In the genomic region with DNA sequence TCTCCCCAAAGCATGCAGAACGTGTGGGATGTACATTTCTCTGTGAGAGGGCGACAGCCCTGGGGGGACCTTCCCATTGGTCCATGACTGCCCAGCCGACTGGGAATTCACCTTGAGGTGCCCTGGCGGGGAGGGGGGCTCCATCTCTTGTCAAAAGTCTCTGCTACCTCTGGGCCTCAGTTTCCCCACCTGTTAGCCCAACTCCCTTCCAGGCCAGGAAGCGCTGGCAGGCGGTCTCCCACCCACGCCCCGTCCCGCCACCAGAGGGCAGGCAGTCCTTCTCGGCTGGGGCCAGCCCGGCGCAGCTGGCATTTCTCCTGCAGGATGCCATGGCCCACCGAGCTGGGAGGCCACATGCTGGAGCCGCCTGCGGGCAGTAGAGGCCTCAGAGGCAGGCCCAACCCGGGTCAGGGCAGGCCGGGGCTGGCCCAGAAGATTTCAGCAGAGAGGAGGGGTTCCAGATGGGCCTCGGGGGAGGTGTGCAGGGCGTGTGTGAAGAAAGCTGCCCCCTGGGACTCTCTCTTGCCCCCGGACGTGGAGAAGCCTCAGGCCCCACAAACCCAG, we compare ENCODE assay signal across 8 cellular contexts. TPM values are rescaled to one million over a fixed set of nuclear protein-coding genes. Genes with fewer than 3 reads are reported as not detected.
DNase-seq lines count a peak whose midpoint lies in the region; ATAC-seq and TF ChIP-seq lines count a peak whose summit lies in the region.

No MANE protein-coding gene starts in this region.

- H3K4me3 ChIP-seq in MM.1S (ENCODE audit: low read length): no peak overlapping the region
- no peak overlapping the region for H3K4me3 ChIP-seq in lung
- H3K4me3 ChIP-seq in thymus (ENCODE audit: low read length): no peak overlapping the region

- H3K36me3 ChIP-seq in MM.1S (replicated peaks; ENCODE audit: insufficient read depth, low read length) (no peaks in the 10 kb centered on the region), lung (ENCODE audit: control insufficient read depth in 2 of 2, insufficient read depth in 2 of 2, low read length in 2 of 2) (no peaks in the 10 kb centered on the region), thymus (ENCODE audit: control insufficient read depth, insufficient read depth) (no peaks in the 10 kb centered on the region)

- DNase-seq in ELF-1 (ENCODE audit: low read depth, low spot score): peak; percentile 58
- peak; percentile 60 for DNase-seq in MM.1S
- DNase-seq in activated CD4-positive, alpha-beta T cell treated with anti-CD3 and anti-CD28 coated beads for 4 hours: peak; percentile 69 to 72
- peak; percentile 79 for DNase-seq in dermis blood vessel endothelial cell
- peak; percentile 57 for DNase-seq in lung (ENCODE audit: low spot score)
- no peak for DNase-seq in GOT3 (lab: John Stamatoyannopoulos, UW)

- H3K4me1 ChIP-seq in MM.1S (ENCODE audit: low read length) (peaks cover 23% of the 10 kb centered on the region), lung (ENCODE audit: control insufficient read depth in 2 of 2, insufficient read depth in 2 of 2, low read length in 2 of 2) (peaks cover 2 to 16% of the 10 kb centered on the region in 2 donors), thymus (ENCODE audit: control insufficient read depth, insufficient read depth, low read length) (peaks cover 82% of the 10 kb centered on the region)

- 37% methylated on average over 21 of the region's 21 CpGs for WGBS in lung, 2 donors
- 29% methylated on average over 21 of the region's 21 CpGs for WGBS in thymus

- H3K79me2 ChIP-seq in MM.1S (ENCODE audit: low read length): no peaks in the 10 kb centered on the region

- H3K9me3 ChIP-seq in MM.1S (replicated peaks; ENCODE audit: insufficient read depth, low read length): no peaks in the 10 kb centered on the region
- no peaks in the 10 kb centered on the region for H3K9me3 ChIP-seq in lung (ENCODE audit: control insufficient read depth in 2 of 2, insufficient read depth in 1 of 2, low read length in 1 of 2)
- H3K9me3 ChIP-seq in thymus (ENCODE audit: control insufficient read depth): no peaks in the 10 kb centered on the region

- H3K9ac ChIP-seq in MM.1S (ENCODE audit: low read length): no peak overlapping the region

- no peak overlapping the region; the same call in 1 of the 2 replicates for H2AFZ ChIP-seq in MM.1S (ENCODE audit: low read length)

- ATAC-seq in lung (ENCODE audit: insufficient read depth, low FRiP score) (no peak), GM19035 (IDR thresholded peaks at IDR 0.05; ENCODE audit: unreplicated experiment) (no peak)

- H3K27me3 ChIP-seq in MM.1S (replicated peaks; ENCODE audit: insufficient read depth, low read length) (no peaks in the 10 kb centered on the region), lung (ENCODE audit: control insufficient read depth, insufficient read depth) (no peaks in the 10 kb centered on the region), thymus (ENCODE audit: control insufficient read depth, insufficient read depth) (no peaks in the 10 kb centered on the region)

- peak; percentile 87 for TF ChIP-seq CTCF in MM.1S (IDR thresholded peaks at IDR 0.05; ENCODE audit: low read length)
- peak; percentile 62 for TF ChIP-seq CTCF in lung (IDR thresholded peaks at IDR 0.05; ENCODE audit: control extremely low read depth, extremely low read depth)

- H3K9me2 ChIP-seq in MM.1S (replicated peaks; ENCODE audit: insufficient read depth, low read length): no peaks in the 10 kb centered on the region

- H4K20me1 ChIP-seq in MM.1S (ENCODE audit: insufficient read depth, low read length): no peaks in the 10 kb centered on the region

- H3K27ac ChIP-seq in MM.1S (ENCODE audit: low read length): no peak overlapping the region
- no peak overlapping the region for H3K27ac ChIP-seq in lung (ENCODE audit: low read depth in 1 of 2, low read length in 1 of 2)
- H3K27ac ChIP-seq in thymus (ENCODE audit: low read depth): peak overlapping the region; percentile 15

- peaks cover 33% of the 10 kb centered on the region for H3F3A ChIP-seq in MM.1S (ENCODE audit: insufficient read depth, low read length)

- H3K4me2 ChIP-seq in MM.1S (ENCODE audit: low read depth, low read length): no peak overlapping the region

RNA-seq across cellular contexts. Expression of a gene that starts 16.6 kb away (rescaled TPM):
- total RNA-seq in dermis blood vessel endothelial cell: not detected in 2 replicates
- 1 to 10 TPM; 2.3 to 7.0 TPM for total RNA-seq in lung
- polyA plus RNA-seq in lung: 10 to 100 TPM in 1 of 2 donors, 1 to 10 TPM in 1; 5.3 to 10.7 TPM
- polyA plus RNA-seq in thymus: 153 TPM

RNA-seq across cellular contexts. Expression of a gene that starts 27.3 kb away (rescaled TPM):
- total RNA-seq in dermis blood vessel endothelial cell: 39.3 and 69.2 TPM in 2 replicates
- total RNA-seq in lung: 100 to 1,000 TPM in 1 of 2 donors, 10 to 100 TPM in 1; 72.7 to 160 TPM
- polyA plus RNA-seq in lung: 100 to 1,000 TPM; 110 to 137 TPM
- polyA plus RNA-seq in thymus: 113 TPM

RNA-seq across cellular contexts. Expression of a gene that starts 32.8 kb away (rescaled TPM):
- 3.6 and 7.5 TPM in 2 replicates for total RNA-seq in dermis blood vessel endothelial cell
- total RNA-seq in lung: 10 to 100 TPM; 14.7 to 38.0 TPM
- 10 to 100 TPM; 12.5 to 68.6 TPM for polyA plus RNA-seq in lung
- polyA plus RNA-seq in thymus: 11.7 TPM

RNA-seq across cellular contexts. Expression of a gene that starts 58.3 kb away (rescaled TPM):
- total RNA-seq in dermis blood vessel endothelial cell (0.05 TPM in 1 of 2 replicates, not detected in the other), lung (not detected)
- polyA plus RNA-seq in lung (under 1 TPM in 1 of 2 donors, not detected in 1; 0.03 TPM), thymus (0.02 TPM)
